ENCODE assay signal across 16 cellular contexts in genomic region chr18:489244-490023, GRCh38. TPM values are rescaled to one million over a fixed set of nuclear protein-coding genes. Genes with fewer than 3 reads are reported as not detected.
DNase-seq lines count a peak whose midpoint lies in the region; ATAC-seq and TF ChIP-seq lines count a peak whose summit lies in the region.
"Had no signal": no experiment of that assay in that cellular context is flagged by ENCODE, and none has a peak within 500 bp of the region (broad histone marks: within the 10 kb centered on the region; RNA-seq: fewer than 3 reads in every experiment).

No MANE protein-coding gene starts in this region.

- peaks cover 7% of the 10 kb centered on the region for H3K9me3 Mint-ChIP-seq in chondrocyte (ENCODE audit: low read depth)
- H3K9me3 Mint-ChIP-seq in activated CD8-positive, alpha-beta memory T cell treated with anti-CD3 and anti-CD28 coated beads, Interleukin-2, amount 10 ng/mL, durations not matched to agents 7 days and 5 days (ENCODE audit: low read depth): peaks cover 3% of the 10 kb centered on the region

- WGBS in mesenchymal stem cell: 40% methylated on average over 8 of the region's 8 CpGs

- no peak overlapping the region for H2AFZ ChIP-seq in mesenchymal stem cell (ENCODE audit: low read depth, low read length)

- no peak overlapping the region for H3K4me2 ChIP-seq in mesenchymal stem cell (ENCODE audit: low read length, poor library complexity, severe bottlenecking)

- peak overlapping the region; percentile 29 to 45 for H2BK12ac ChIP-seq in mesenchymal stem cell (ENCODE audit: low read length in 2 of 2)

- H3K23ac ChIP-seq in mesenchymal stem cell (ENCODE audit: low read length in 2 of 2): no peak overlapping the region

- H3K18ac ChIP-seq in mesenchymal stem cell (ENCODE audit: low read depth in 1 of 2, low read length in 2 of 2): no peak overlapping the region

- H3K79me1 ChIP-seq in mesenchymal stem cell (replicated peaks; ENCODE audit: low read length, poor library complexity, severe bottlenecking): peaks cover 6% of the 10 kb centered on the region

- H3K36me3 ChIP-seq in mesenchymal stem cell (ENCODE audit: control insufficient read depth in 1 of 2, insufficient read depth in 2 of 2, low read depth in 1 of 2, low read length in 2 of 2): peaks cover 0 to 12% of the 10 kb centered on the region in 2 experiments
- H3K36me3 ChIP-seq: upper lobe of left lung had no signal

- no peaks in the 10 kb centered on the region for H3K27me3 ChIP-seq in mesenchymal stem cell (ENCODE audit: control insufficient read depth in 1 of 2, insufficient read depth in 1 of 2, low read length in 2 of 2)
- H3K27me3 ChIP-seq: BLaER1 treated with 17β-estradiol and CSF1 and Interleukin-3, amounts not matched to agents 10 nM and 100 nM; upper lobe of left lung had no signal

- no peak overlapping the region for H3K4me3 Mint-ChIP-seq in chondrocyte (ENCODE audit: unreplicated experiment)
- no peak overlapping the region for H3K4me3 Mint-ChIP-seq in activated CD8-positive, alpha-beta memory T cell treated with anti-CD3 and anti-CD28 coated beads, Interleukin-2, amount 10 ng/mL, durations not matched to agents 7 days and 5 days
- H3K4me3 Mint-ChIP-seq: activated T-cell treated with anti-CD3 and anti-CD28 coated beads, Interleukin-2, amount 50 U/mL, for 72 hours; T-helper 1 cell treated with Interleukin-12 subunit alpha and Interleukin-12 subunit beta and Interleukin-4 antibody, amounts not matched to agents 30 μg/mL and 1 μg/mL, for 36 hours had no signal

- H3K27me3 Mint-ChIP-seq in chondrocyte (ENCODE audit: low read depth): no peaks in the 10 kb centered on the region
- peaks cover 29% of the 10 kb centered on the region for H3K27me3 Mint-ChIP-seq in activated CD8-positive, alpha-beta memory T cell treated with anti-CD3 and anti-CD28 coated beads, Interleukin-2, amount 10 ng/mL, durations not matched to agents 7 days and 5 days

- no peak for ATAC-seq in activated CD8-positive, alpha-beta memory T cell treated with anti-CD3 and anti-CD28 coated beads, Interleukin-2, amount 10 ng/mL, durations not matched to agents 7 days and 5 days
- no peak for ATAC-seq in Right ventricle myocardium inferior
- ATAC-seq: activated T-cell treated with anti-CD3 and anti-CD28 coated beads, Interleukin-2, amount 50 U/mL, for 72 hours had no signal

- H3K4me1 Mint-ChIP-seq in chondrocyte (ENCODE audit: low read depth): peaks cover 38% of the 10 kb centered on the region
- H3K4me1 Mint-ChIP-seq in activated CD8-positive, alpha-beta memory T cell treated with anti-CD3 and anti-CD28 coated beads, Interleukin-2, amount 10 ng/mL, durations not matched to agents 7 days and 5 days: peaks cover 12% of the 10 kb centered on the region

- no peak overlapping the region for H2BK5ac ChIP-seq in mesenchymal stem cell (ENCODE audit: low read depth, low read length, poor library complexity, severe bottlenecking)

- H2BK15ac ChIP-seq in mesenchymal stem cell (ENCODE audit: low read depth, poor library complexity, severe bottlenecking): no peak overlapping the region

- H3K9me3 ChIP-seq in mesenchymal stem cell (ENCODE audit: control insufficient read depth, low read length): peaks cover 4% of the 10 kb centered on the region

- H4K8ac ChIP-seq in mesenchymal stem cell (ENCODE audit: low read length): no peak overlapping the region

- peak overlapping the region; percentile 18 for H3K27ac Mint-ChIP-seq in chondrocyte (ENCODE audit: unreplicated experiment)
- no peak overlapping the region for H3K27ac Mint-ChIP-seq in activated CD8-positive, alpha-beta memory T cell treated with anti-CD3 and anti-CD28 coated beads, Interleukin-2, amount 10 ng/mL, durations not matched to agents 7 days and 5 days
- H3K27ac Mint-ChIP-seq: activated T-cell treated with anti-CD3 and anti-CD28 coated beads, Interleukin-2, amount 50 U/mL, for 72 hours; T-helper 1 cell treated with Interleukin-12 subunit alpha and Interleukin-12 subunit beta and Interleukin-4 antibody, amounts not matched to agents 30 μg/mL and 1 μg/mL, for 36 hours had no signal

- H3K36me3 Mint-ChIP-seq in chondrocyte (ENCODE audit: low read depth): no peaks in the 10 kb centered on the region
- H3K36me3 Mint-ChIP-seq in activated CD8-positive, alpha-beta memory T cell treated with anti-CD3 and anti-CD28 coated beads, Interleukin-2, amount 10 ng/mL, durations not matched to agents 7 days and 5 days: peaks cover 1% of the 10 kb centered on the region

- no peak overlapping the region for H3K14ac ChIP-seq in mesenchymal stem cell (ENCODE audit: low read length in 2 of 2)

- peak overlapping the region; percentile 68 for H3K9ac ChIP-seq in mesenchymal stem cell (ENCODE audit: low read length)

- H2BK120ac ChIP-seq in mesenchymal stem cell (ENCODE audit: low read depth, low read length): no peak overlapping the region

- intact Hi-C loops in Right ventricle myocardium inferior (cut with DNase I): no loop called here

- H3K27ac ChIP-seq in mesenchymal stem cell (ENCODE audit: low read length, poor library complexity, severe bottlenecking): peak overlapping the region; percentile 68

- H4K91ac ChIP-seq in mesenchymal stem cell (ENCODE audit: low read length): no peak overlapping the region

- TF ChIP-seq CTCF in chondrocyte (IDR thresholded peaks at IDR 0.05): no peak

- H3K4me1 ChIP-seq in mesenchymal stem cell (ENCODE audit: control insufficient read depth, insufficient read depth, low read depth, low read length): peaks cover 9% of the 10 kb centered on the region

- H3K4me3 ChIP-seq in mesenchymal stem cell (ENCODE audit: insufficient read depth in 1 of 2, low read depth in 1 of 2, low read length in 2 of 2): peak overlapping the region in 1 of 2 experiments; percentile 25
- H3K4me3 ChIP-seq: BLaER1 treated with 17β-estradiol and CSF1 and Interleukin-3, amounts not matched to agents 10 nM and 100 nM; upper lobe of left lung had no signal

- CTCF ChIA-PET in activated CD8-positive, alpha-beta memory T cell treated with anti-CD3 and anti-CD28 coated beads, Interleukin-2, amount 10 ng/mL, durations not matched to agents 7 days and 5 days (lab: Charles Lee): no interaction called here

- H2AK5ac ChIP-seq in mesenchymal stem cell (ENCODE audit: low read length, severe bottlenecking): no peak overlapping the region

- DNase-seq in AG20443 (ENCODE audit: low spot score) (peak; percentile 62), M059J (ENCODE audit: low read depth) (peak; percentile 86), chondrocyte (ENCODE audit: low spot score) (no peak), mesenchymal stem cell (peak; percentile 66), OCI-M2 (lab: John Stamatoyannopoulos, UW; ENCODE audit: unreplicated experiment) (no peak), NCI-H2029 treated with DMSO at 0.1 percent for 48 hours (lab: John Stamatoyannopoulos, UW) (no peak), Right ventricle myocardium inferior (ENCODE audit: missing footprints) (no peak)
- DNase-seq in activated CD8-positive, alpha-beta memory T cell treated with anti-CD3 and anti-CD28 coated beads, Interleukin-2, amount 10 ng/mL, durations not matched to agents 7 days and 5 days: no peak
- DNase-seq: activated CD4-positive, alpha-beta T cell treated with anti-CD3 and anti-CD28 coated beads, Interleukin-2, amount 50 U/mL, for 1 hour; activated T-cell treated with anti-CD3 and anti-CD28 coated beads, Interleukin-2, amount 50 U/mL, for 72 hours; amygdala; NCI-H2227 treated with DMSO at 0.1 percent for 48 hours; upper lobe of left lung had no signal

- no peak overlapping the region for H3K4ac ChIP-seq in mesenchymal stem cell (ENCODE audit: low read depth in 1 of 2, low read length in 2 of 2)

RNA-seq across cellular contexts. Expression of gene COLEC12, which starts 11.1 kb away (rescaled TPM):
- total RNA-seq in M059J (2014; rRNA removed; shearing (Covaris generic)): 39.2 and 61.2 TPM in 2 replicates
- total RNA-seq in chondrocyte (2.1 to 17.8 TPM (median 2.2 TPM) in 3 replicates), Right ventricle myocardium inferior (9.9 TPM)
- 8.9 TPM for polyA plus RNA-seq in mesenchymal stem cell (2013, experiment 1 of 2)
- 9.2 TPM for polyA plus RNA-seq in mesenchymal stem cell (2013, experiment 2 of 2)
- not detected for total RNA-seq in activated CD8-positive, alpha-beta memory T cell treated with anti-CD3 and anti-CD28 coated beads, Interleukin-2, amount 10 ng/mL, durations not matched to agents 7 days and 5 days
- polyA plus RNA-seq: keratinocyte had no signal

Comparison
In these comparisons a context has a peak if more than half of its experiments do, and no peak if none do; other contexts are left out.
1. DNase-seq: peak in AG20443 (single experiment), M059J (single experiment) and mesenchymal stem cell (single experiment); none in chondrocyte (single experiment), OCI-M2 (single experiment), NCI-H2029 treated with DMSO at 0.1 percent for 48 hours (single experiment), activated CD8-positive, alpha-beta memory T cell treated with anti-CD3 and anti-CD28 coated beads, Interleukin-2, amount 10 ng/mL, durations not matched to agents 7 days and 5 days (single experiment) and Right ventricle myocardium inferior (single experiment).